In the genomic region with DNA sequence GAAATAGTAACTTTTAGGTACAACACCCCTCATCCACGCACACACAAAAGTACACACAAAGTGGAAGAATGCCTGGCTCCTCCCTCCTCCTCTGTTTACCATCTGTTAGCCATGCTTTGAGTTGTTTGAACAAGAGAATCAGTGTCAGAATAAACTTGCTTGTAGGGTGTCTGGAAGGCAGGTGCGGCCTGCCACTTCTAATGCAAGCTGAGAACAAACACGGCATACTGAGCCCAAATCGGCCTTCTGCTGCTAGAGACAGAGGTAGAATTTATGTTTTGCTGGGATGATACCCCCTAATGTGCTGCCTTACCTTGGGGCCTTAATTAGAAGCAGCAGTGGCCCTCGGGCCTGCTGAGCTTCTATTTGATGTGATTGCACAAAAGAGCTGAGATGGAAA, we compare ENCODE assay signal across 15 cellular contexts. TPM values are rescaled to one million over a fixed set of nuclear protein-coding genes. Genes with fewer than 3 reads are reported as not detected.
DNase-seq lines count a peak whose midpoint lies in the region; ATAC-seq and TF ChIP-seq lines count a peak whose summit lies in the region.
"Had no signal": no experiment of that assay in that cellular context is flagged by ENCODE, and none has a peak within 500 bp of the region (broad histone marks: within the 10 kb centered on the region; RNA-seq: fewer than 3 reads in every experiment).

No MANE protein-coding gene starts in this region.

- H2BK120ac ChIP-seq in trophoblast cell (ENCODE audit: insufficient read depth, low read length, poor library complexity) = peak overlapping the region; percentile 93

- H3K4me1 ChIP-seq in RWPE2 (ENCODE audit: insufficient read depth, poor library complexity, severe bottlenecking) (peaks cover 25% of the 10 kb centered on the region), trophoblast cell (ENCODE audit: control insufficient read depth in 1 of 2, insufficient read depth in 2 of 2, low read length in 2 of 2) (peaks cover 20 to 25% of the 10 kb centered on the region in 2 experiments)

- no peak for TF ChIP-seq CTCF in RWPE2 (IDR thresholded peaks at IDR 0.05; ENCODE audit: poor library complexity, severe bottlenecking)

- H2AFZ ChIP-seq in trophoblast cell (ENCODE audit: insufficient read depth, low read length, poor library complexity) = peak overlapping the region; percentile 62

- CTCF ChIA-PET in activated CD8-positive, alpha-beta memory T cell treated with anti-CD3 and anti-CD28 coated beads, Interleukin-2, amount 10 ng/mL, durations not matched to agents 7 days and 5 days (lab: Charles Lee) = no interaction called here

- H3K14ac ChIP-seq in trophoblast cell (ENCODE audit: low read length) = peak overlapping the region; percentile 12

- H3K4me1 Mint-ChIP-seq in activated T-cell treated with anti-CD3 and anti-CD28 coated beads, Interleukin-2, amount 50 U/mL, for 24 hours (ENCODE audit: low read depth) = no peaks in the 10 kb centered on the region
- no peaks in the 10 kb centered on the region for H3K4me1 Mint-ChIP-seq in activated CD8-positive, alpha-beta memory T cell treated with anti-CD3 and anti-CD28 coated beads, Interleukin-2, amount 10 ng/mL, durations not matched to agents 7 days and 5 days
- H3K4me1 Mint-ChIP-seq: activated T-helper 17 cell treated with anti-CD3 and anti-CD28 coated beads, Interleukin-2, amount 50 U/mL, for 72 hours; IgD-negative memory B cell; memory B cell had no signal

- H3K79me2 ChIP-seq in trophoblast cell (ENCODE audit: control insufficient read depth, insufficient read depth, low read length, poor library complexity) = no peaks in the 10 kb centered on the region

- H3K36me3 ChIP-seq in RWPE2 (ENCODE audit: low read depth) = no peaks in the 10 kb centered on the region
- H3K36me3 ChIP-seq in trophoblast cell (ENCODE audit: control insufficient read depth in 1 of 2, insufficient read depth in 2 of 2, low read length in 2 of 2) = no peaks in the 10 kb centered on the region

- H3K4ac ChIP-seq in trophoblast cell (ENCODE audit: low read depth, low read length) = no peak overlapping the region

- no peak overlapping the region for H3K23ac ChIP-seq in trophoblast cell (ENCODE audit: low read length)

- H3K4me3 Mint-ChIP-seq in activated T-cell treated with anti-CD3 and anti-CD28 coated beads, Interleukin-2, amount 50 U/mL, for 24 hours = no peak overlapping the region
- no peak overlapping the region for H3K4me3 Mint-ChIP-seq in activated CD8-positive, alpha-beta memory T cell treated with anti-CD3 and anti-CD28 coated beads, Interleukin-2, amount 10 ng/mL, durations not matched to agents 7 days and 5 days
- H3K4me3 Mint-ChIP-seq: activated T-helper 17 cell treated with anti-CD3 and anti-CD28 coated beads, Interleukin-2, amount 50 U/mL, for 72 hours; IgD-negative memory B cell; memory B cell had no signal

- no peak overlapping the region for H3K4me3 ChIP-seq in RWPE2 (ENCODE audit: severe bottlenecking)
- no peak overlapping the region for H3K4me3 ChIP-seq in trophoblast cell (ENCODE audit: low read depth, low read length)

- no peak overlapping the region for H4K12ac ChIP-seq in trophoblast cell (ENCODE audit: low read depth, low read length)

- H2BK12ac ChIP-seq in trophoblast cell (ENCODE audit: low read length) = peak overlapping the region; percentile 94

- peak overlapping the region; percentile 28 for H2AK5ac ChIP-seq in trophoblast cell (ENCODE audit: low read length)

- ATAC-seq in RWPE2 (ENCODE audit: low read depth) = no peak
- no peak for ATAC-seq in activated CD8-positive, alpha-beta memory T cell treated with anti-CD3 and anti-CD28 coated beads, Interleukin-2, amount 10 ng/mL, durations not matched to agents 7 days and 5 days
- ATAC-seq: activated T-helper 17 cell treated with anti-CD3 and anti-CD28 coated beads, Interleukin-2, amount 50 U/mL, for 72 hours had no signal

- no CpG with 5 or more reads among the region's 5 CpGs for WGBS in trophoblast cell (ENCODE audit: extremely low coverage, insufficient coverage, insufficient read length)

- peak overlapping the region; percentile 0 for H3K18ac ChIP-seq in trophoblast cell (ENCODE audit: low read length)

- no peaks in the 10 kb centered on the region for H3K36me3 Mint-ChIP-seq in activated T-cell treated with anti-CD3 and anti-CD28 coated beads, Interleukin-2, amount 50 U/mL, for 24 hours (ENCODE audit: low read depth)
- no peaks in the 10 kb centered on the region for H3K36me3 Mint-ChIP-seq in activated CD8-positive, alpha-beta memory T cell treated with anti-CD3 and anti-CD28 coated beads, Interleukin-2, amount 10 ng/mL, durations not matched to agents 7 days and 5 days
- H3K36me3 Mint-ChIP-seq: IgD-negative memory B cell had no signal

- peaks cover 40% of the 10 kb centered on the region for H3K79me1 ChIP-seq in trophoblast cell (ENCODE audit: low read length)

- H3K4me2 ChIP-seq in trophoblast cell (ENCODE audit: low read length) = no peak overlapping the region
- H3K4me2 ChIP-seq: SK-N-SH had no signal

- DNase-seq in HT-29 (ENCODE audit: low spot score) = peak; percentile 31
- peak; percentile 95 to 99 for DNase-seq in NCI-H2081 (lab: John Stamatoyannopoulos, UW)
- DNase-seq in RWPE2 (ENCODE audit: low spot score) = no peak
- no peak for DNase-seq in trophoblast cell
- no peak for DNase-seq in activated T-cell treated with anti-CD3 and anti-CD28 coated beads, Interleukin-2, amount 50 U/mL, for 24 hours
- no peak for DNase-seq in occipital lobe (lab: John Stamatoyannopoulos, UW)
- no peak for DNase-seq in T-helper 1 cell
- no peak for DNase-seq in activated CD8-positive, alpha-beta memory T cell treated with anti-CD3 and anti-CD28 coated beads, Interleukin-2, amount 10 ng/mL, durations not matched to agents 7 days and 5 days
- DNase-seq: hippocampal formation, SK-N-SH, substantia nigra had no signal

- peak overlapping the region; percentile 43 for H3K27ac ChIP-seq in RWPE2 (ENCODE audit: poor library complexity, severe bottlenecking)
- H3K27ac ChIP-seq in trophoblast cell (ENCODE audit: low read depth, low read length) = no peak overlapping the region

- no peak overlapping the region for H3K27ac Mint-ChIP-seq in activated T-cell treated with anti-CD3 and anti-CD28 coated beads, Interleukin-2, amount 50 U/mL, for 24 hours
- no peak overlapping the region for H3K27ac Mint-ChIP-seq in activated CD8-positive, alpha-beta memory T cell treated with anti-CD3 and anti-CD28 coated beads, Interleukin-2, amount 10 ng/mL, durations not matched to agents 7 days and 5 days
- H3K27ac Mint-ChIP-seq: activated T-helper 17 cell treated with anti-CD3 and anti-CD28 coated beads, Interleukin-2, amount 50 U/mL, for 72 hours; IgD-negative memory B cell; memory B cell had no signal

- H4K91ac ChIP-seq in trophoblast cell (ENCODE audit: low read depth, low read length) = peak overlapping the region; percentile 98

- peaks cover 14% of the 10 kb centered on the region for H3K27me3 Mint-ChIP-seq in activated T-cell treated with anti-CD3 and anti-CD28 coated beads, Interleukin-2, amount 50 U/mL, for 24 hours
- peaks cover 16% of the 10 kb centered on the region for H3K27me3 Mint-ChIP-seq in activated CD8-positive, alpha-beta memory T cell treated with anti-CD3 and anti-CD28 coated beads, Interleukin-2, amount 10 ng/mL, durations not matched to agents 7 days and 5 days
- H3K27me3 Mint-ChIP-seq: activated T-helper 17 cell treated with anti-CD3 and anti-CD28 coated beads, Interleukin-2, amount 50 U/mL, for 72 hours; IgD-negative memory B cell had no signal

- H3K9ac ChIP-seq in trophoblast cell (ENCODE audit: low read length) = no peak overlapping the region
- H3K9ac ChIP-seq: SK-N-SH had no signal

- peak overlapping the region; percentile 92 for H2BK5ac ChIP-seq in trophoblast cell (ENCODE audit: low read depth, low read length, poor library complexity)

- peak overlapping the region; percentile 36 for H4K8ac ChIP-seq in trophoblast cell (ENCODE audit: low read depth, low read length)

- H3K9me3 Mint-ChIP-seq in activated T-cell treated with anti-CD3 and anti-CD28 coated beads, Interleukin-2, amount 50 U/mL, for 24 hours = peaks cover 4% of the 10 kb centered on the region
- H3K9me3 Mint-ChIP-seq in activated CD8-positive, alpha-beta memory T cell treated with anti-CD3 and anti-CD28 coated beads, Interleukin-2, amount 10 ng/mL, durations not matched to agents 7 days and 5 days (ENCODE audit: low read depth) = no peaks in the 10 kb centered on the region

- H3K9me3 ChIP-seq in RWPE2 (ENCODE audit: severe bottlenecking) (no peaks in the 10 kb centered on the region), trophoblast cell (ENCODE audit: insufficient read depth, low read depth, low read length) (no peaks in the 10 kb centered on the region)

- no peaks in the 10 kb centered on the region for H3K27me3 ChIP-seq in RWPE2 (ENCODE audit: insufficient read depth, poor library complexity, severe bottlenecking)
- H3K27me3 ChIP-seq in trophoblast cell (ENCODE audit: insufficient read depth, low read length) = no peaks in the 10 kb centered on the region

RNA-seq across cellular contexts. Expression of gene FAM180A, which starts 24.8 kb away (rescaled TPM):
- not detected in 2 replicates for total RNA-seq in HT-29 (2014; rRNA removed; shearing (Covaris generic))
- 0.18 and 0.21 TPM in 2 replicates for polyA plus RNA-seq in trophoblast cell (2013)
- total RNA-seq in occipital lobe = not detected
- total RNA-seq in activated CD8-positive, alpha-beta memory T cell treated with anti-CD3 and anti-CD28 coated beads, Interleukin-2, amount 10 ng/mL, durations not matched to agents 7 days and 5 days = not detected
- total RNA-seq: activated T-helper 17 cell treated with anti-CD3 and anti-CD28 coated beads, Interleukin-2, amount 50 U/mL, for 72 hours had no signal
- polyA plus RNA-seq: IgD-negative memory B cell had no signal

RNA-seq across cellular contexts. Expression of gene SLC13A4, which starts 45.5 kb away (rescaled TPM):
- total RNA-seq in HT-29 (2014; rRNA removed; shearing (Covaris generic)) = not detected in 2 replicates
- polyA plus RNA-seq in trophoblast cell (2013) = 437 and 491 TPM in 2 replicates
- 7.6 TPM for total RNA-seq in occipital lobe
- not detected for total RNA-seq in activated CD8-positive, alpha-beta memory T cell treated with anti-CD3 and anti-CD28 coated beads, Interleukin-2, amount 10 ng/mL, durations not matched to agents 7 days and 5 days
- total RNA-seq: activated T-helper 17 cell treated with anti-CD3 and anti-CD28 coated beads, Interleukin-2, amount 50 U/mL, for 72 hours; H4 had no signal

Comparison
In these comparisons a context has a peak if more than half of its experiments do, and no peak if none do; other contexts are left out.
1. DNase-seq: peak in HT-29 (single experiment) and NCI-H2081 (2 of 2); none in RWPE2 (single experiment), trophoblast cell (0 of 2), activated T-cell treated with anti-CD3 and anti-CD28 coated beads, Interleukin-2, amount 50 U/mL, for 24 hours (single experiment), occipital lobe (single experiment), T-helper 1 cell (0 of 5) and activated CD8-positive, alpha-beta memory T cell treated with anti-CD3 and anti-CD28 coated beads, Interleukin-2, amount 10 ng/mL, durations not matched to agents 7 days and 5 days (single experiment).